Comparison of ENCODE assay signal across 1 cellular context in the genomic region with DNA sequence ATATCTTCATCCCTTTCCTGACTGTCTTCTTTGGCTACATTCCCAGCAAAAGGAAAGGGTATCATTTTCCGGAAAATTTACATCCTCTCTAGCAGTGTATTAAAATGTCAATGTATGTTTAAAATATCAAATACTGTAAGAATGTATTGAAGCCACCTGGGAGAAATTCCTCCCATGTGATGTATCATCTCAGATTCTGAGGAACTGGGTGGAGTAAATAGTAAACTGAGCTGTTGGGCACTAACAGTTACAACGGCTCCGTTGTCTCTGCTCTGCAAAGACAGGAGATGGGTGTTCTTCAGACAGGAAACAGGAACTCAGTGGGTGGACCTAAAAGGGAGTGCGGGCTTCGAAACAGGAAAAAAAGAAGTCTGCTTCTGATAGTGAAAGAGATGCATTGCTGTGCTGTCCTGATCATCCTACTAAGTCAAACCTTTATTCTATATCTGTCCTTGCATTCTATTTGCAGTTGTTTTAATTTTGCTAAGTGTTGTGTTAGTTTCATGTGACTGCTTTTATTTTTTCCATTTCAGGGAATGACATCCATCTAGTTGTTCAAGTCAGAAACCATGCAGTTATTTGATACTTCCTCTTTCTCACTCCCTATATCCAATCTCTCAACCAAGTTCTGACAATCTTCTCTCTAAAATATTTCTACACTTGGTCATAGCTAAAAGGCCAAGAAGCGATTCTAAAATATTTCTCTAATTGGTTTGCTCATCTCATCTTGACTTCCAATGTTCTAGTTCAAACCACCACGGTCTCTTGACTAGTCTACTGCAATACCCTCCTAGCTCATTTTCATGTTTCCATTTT.
TF ChIP-seq lines count a peak whose summit lies in the region.

No MANE protein-coding gene starts in this region.

TF ChIP-seq in K562, 482 proteins besides CTCF, POLR2A, EP300 and RAD21 (continued from another document):
- no peak for TF ChIP-seq ETV5 (CRISPR knock-in tag; IDR thresholded peaks at IDR 0.05; ENCODE audit: low read depth)
- TF ChIP-seq ZNF561 (CRISPR knock-in tag; conservative IDR thresholded peaks at IDR 0.05): no peak
- 0 out of 2 replicates have a peak, but pooled peaks have one; percentile 36 for TF ChIP-seq KAT7 (CRISPR knock-in tag; IDR thresholded peaks at IDR 0.05; ENCODE audit: borderline replicate concordance)
- TF ChIP-seq TOE1 (IDR thresholded peaks at IDR 0.05; ENCODE audit: borderline replicate concordance): no peak
- TF ChIP-seq TOE1 (CRISPR knock-in tag; IDR thresholded peaks at IDR 0.05; ENCODE audit: borderline replicate concordance, low read depth): no peak
- TF ChIP-seq ZNF583 (CRISPR knock-in tag; IDR thresholded peaks at IDR 0.05): no peak
- TF ChIP-seq, protein P1, sequence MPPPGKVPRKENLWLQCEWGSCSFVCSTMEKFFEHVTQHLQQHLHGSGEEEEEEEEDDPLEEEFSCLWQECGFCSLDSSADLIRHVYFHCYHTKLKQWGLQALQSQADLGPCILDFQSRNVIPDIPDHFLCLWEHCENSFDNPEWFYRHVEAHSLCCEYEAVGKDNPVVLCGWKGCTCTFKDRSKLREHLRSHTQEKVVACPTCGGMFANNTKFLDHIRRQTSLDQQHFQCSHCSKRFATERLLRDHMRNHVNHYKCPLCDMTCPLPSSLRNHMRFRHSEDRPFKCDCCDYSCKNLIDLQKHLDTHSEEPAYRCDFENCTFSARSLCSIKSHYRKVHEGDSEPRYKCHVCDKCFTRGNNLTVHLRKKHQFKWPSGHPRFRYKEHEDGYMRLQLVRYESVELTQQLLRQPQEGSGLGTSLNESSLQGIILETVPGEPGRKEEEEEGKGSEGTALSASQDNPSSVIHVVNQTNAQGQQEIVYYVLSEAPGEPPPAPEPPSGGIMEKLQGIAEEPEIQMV (tag; conservative IDR thresholded peaks at IDR 0.05; ENCODE audit: low read depth): no peak
- TF ChIP-seq, protein P2, sequence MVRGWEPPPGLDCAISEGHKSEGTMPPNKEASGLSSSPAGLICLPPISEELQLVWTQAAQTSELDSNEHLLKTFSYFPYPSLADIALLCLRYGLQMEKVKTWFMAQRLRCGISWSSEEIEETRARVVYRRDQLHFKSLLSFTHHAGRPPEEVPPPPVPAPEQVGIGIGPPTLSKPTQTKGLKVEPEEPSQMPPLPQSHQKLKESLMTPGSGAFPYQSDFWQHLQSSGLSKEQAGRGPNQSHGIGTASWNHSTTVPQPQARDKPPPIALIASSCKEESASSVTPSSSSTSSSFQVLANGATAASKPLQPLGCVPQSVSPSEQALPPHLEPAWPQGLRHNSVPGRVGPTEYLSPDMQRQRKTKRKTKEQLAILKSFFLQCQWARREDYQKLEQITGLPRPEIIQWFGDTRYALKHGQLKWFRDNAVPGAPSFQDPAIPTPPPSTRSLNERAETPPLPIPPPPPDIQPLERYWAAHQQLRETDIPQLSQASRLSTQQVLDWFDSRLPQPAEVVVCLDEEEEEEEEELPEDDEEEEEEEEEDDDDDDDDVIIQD (CRISPR knock-in tag; IDR thresholded peaks at IDR 0.05): no peak
- TF ChIP-seq, protein P3, sequence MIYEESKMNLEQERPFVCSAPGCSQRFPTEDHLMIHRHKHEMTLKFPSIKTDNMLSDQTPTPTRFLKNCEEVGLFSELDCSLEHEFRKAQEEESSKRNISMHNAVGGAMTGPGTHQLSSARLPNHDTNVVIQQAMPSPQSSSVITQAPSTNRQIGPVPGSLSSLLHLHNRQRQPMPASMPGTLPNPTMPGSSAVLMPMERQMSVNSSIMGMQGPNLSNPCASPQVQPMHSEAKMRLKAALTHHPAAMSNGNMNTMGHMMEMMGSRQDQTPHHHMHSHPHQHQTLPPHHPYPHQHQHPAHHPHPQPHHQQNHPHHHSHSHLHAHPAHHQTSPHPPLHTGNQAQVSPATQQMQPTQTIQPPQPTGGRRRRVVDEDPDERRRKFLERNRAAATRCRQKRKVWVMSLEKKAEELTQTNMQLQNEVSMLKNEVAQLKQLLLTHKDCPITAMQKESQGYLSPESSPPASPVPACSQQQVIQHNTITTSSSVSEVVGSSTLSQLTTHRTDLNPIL (CRISPR knock-in tag; IDR thresholded peaks at IDR 0.05): no peak
- peak; percentile 27; the same call in 1 of the 2 replicates for TF ChIP-seq PHF8 (IDR thresholded peaks at IDR 0.05; ENCODE audit: borderline replicate concordance, low read length)
- no peak for TF ChIP-seq ZC3H8 (IDR thresholded peaks at IDR 0.05)
- no peak for TF ChIP-seq ZZZ3 (IDR thresholded peaks at IDR 0.05)
- no peak for TF ChIP-seq PRMT5 (CRISPR knock-in tag; IDR thresholded peaks at IDR 0.05)
- TF ChIP-seq PHB (CRISPR knock-in tag; IDR thresholded peaks at IDR 0.05): no peak
- TF ChIP-seq FIP1L1 (IDR thresholded peaks at IDR 0.05; ENCODE audit: low read depth, low read length, poor library complexity, severe bottlenecking): no peak
- TF ChIP-seq ZNF644 (tag; IDR thresholded peaks at IDR 0.05; ENCODE audit: low read depth): peak; percentile 77; the same call in 1 of the 2 replicates
- 0 out of 2 replicates have a peak, but pooled peaks have one; percentile 69 for TF ChIP-seq ZNF175 (CRISPR knock-in tag; IDR thresholded peaks at IDR 0.05; ENCODE audit: low read depth)
- no peak for TF ChIP-seq TBP (optimal IDR thresholded peaks at IDR 0.05; ENCODE audit: low read depth, low read length)
- TF ChIP-seq KLF16 (IDR thresholded peaks at IDR 0.05): no peak
- no peak for TF ChIP-seq CBX1 (IDR thresholded peaks at IDR 0.05; ENCODE audit: low read depth)
- no peak for TF ChIP-seq XRCC5 (IDR thresholded peaks at IDR 0.05; ENCODE audit: low read depth, low read length)
- TF ChIP-seq, protein P4, sequence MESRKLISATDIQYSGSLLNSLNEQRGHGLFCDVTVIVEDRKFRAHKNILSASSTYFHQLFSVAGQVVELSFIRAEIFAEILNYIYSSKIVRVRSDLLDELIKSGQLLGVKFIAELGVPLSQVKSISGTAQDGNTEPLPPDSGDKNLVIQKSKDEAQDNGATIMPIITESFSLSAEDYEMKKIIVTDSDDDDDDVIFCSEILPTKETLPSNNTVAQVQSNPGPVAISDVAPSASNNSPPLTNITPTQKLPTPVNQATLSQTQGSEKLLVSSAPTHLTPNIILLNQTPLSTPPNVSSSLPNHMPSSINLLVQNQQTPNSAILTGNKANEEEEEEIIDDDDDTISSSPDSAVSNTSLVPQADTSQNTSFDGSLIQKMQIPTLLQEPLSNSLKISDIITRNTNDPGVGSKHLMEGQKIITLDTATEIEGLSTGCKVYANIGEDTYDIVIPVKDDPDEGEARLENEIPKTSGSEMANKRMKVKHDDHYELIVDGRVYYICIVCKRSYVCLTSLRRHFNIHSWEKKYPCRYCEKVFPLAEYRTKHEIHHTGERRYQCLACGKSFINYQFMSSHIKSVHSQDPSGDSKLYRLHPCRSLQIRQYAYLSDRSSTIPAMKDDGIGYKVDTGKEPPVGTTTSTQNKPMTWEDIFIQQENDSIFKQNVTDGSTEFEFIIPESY (CRISPR knock-in tag; IDR thresholded peaks at IDR 0.05): no peak
- peak; percentile 44; the same call in 1 of the 2 replicates for TF ChIP-seq ELF4 (CRISPR knock-in tag; IDR thresholded peaks at IDR 0.05)
- TF ChIP-seq, protein P5, sequence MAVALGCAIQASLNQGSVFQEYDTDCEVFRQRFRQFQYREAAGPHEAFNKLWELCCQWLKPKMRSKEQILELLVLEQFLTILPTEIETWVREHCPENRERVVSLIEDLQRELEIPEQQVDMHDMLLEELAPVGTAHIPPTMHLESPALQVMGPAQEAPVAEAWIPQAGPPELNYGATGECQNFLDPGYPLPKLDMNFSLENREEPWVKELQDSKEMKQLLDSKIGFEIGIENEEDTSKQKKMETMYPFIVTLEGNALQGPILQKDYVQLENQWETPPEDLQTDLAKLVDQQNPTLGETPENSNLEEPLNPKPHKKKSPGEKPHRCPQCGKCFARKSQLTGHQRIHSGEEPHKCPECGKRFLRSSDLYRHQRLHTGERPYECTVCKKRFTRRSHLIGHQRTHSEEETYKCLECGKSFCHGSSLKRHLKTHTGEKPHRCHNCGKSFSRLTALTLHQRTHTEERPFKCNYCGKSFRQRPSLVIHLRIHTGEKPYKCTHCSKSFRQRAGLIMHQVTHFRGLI (CRISPR knock-in tag; IDR thresholded peaks at IDR 0.05): peak; percentile 49; the same call in 1 of the 2 replicates
- TF ChIP-seq ZBTB7A (IDR thresholded peaks at IDR 0.05; ENCODE audit: borderline replicate concordance, control insufficient read depth, low read depth, low read length): no peak
- peak; percentile 59; the same call in 1 of the 2 replicates for TF ChIP-seq POLR2H (tag; IDR thresholded peaks at IDR 0.05; ENCODE audit: low read depth)
- no peak for TF ChIP-seq KLF13 (tag; IDR thresholded peaks at IDR 0.05; ENCODE audit: borderline replicate concordance, low read depth)
- no peak for TF ChIP-seq ZNF57 (CRISPR knock-in tag; IDR thresholded peaks at IDR 0.05)
- TF ChIP-seq, protein P6, sequence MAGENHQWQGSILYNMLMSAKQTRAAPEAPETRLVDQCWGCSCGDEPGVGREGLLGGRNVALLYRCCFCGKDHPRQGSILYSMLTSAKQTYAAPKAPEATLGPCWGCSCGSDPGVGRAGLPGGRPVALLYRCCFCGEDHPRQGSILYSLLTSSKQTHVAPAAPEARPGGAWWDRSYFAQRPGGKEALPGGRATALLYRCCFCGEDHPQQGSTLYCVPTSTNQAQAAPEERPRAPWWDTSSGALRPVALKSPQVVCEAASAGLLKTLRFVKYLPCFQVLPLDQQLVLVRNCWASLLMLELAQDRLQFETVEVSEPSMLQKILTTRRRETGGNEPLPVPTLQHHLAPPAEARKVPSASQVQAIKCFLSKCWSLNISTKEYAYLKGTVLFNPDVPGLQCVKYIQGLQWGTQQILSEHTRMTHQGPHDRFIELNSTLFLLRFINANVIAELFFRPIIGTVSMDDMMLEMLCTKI (IDR thresholded peaks at IDR 0.05; ENCODE audit: partially characterized antibody): no peak
- no peak for TF ChIP-seq RBM14 (IDR thresholded peaks at IDR 0.05; ENCODE audit: borderline replicate concordance, insufficient read depth, low read depth, low read length)
- TF ChIP-seq CCAR2 (IDR thresholded peaks at IDR 0.05; ENCODE audit: low read depth, low read length): no peak
- TF ChIP-seq ZNF217 (CRISPR knock-in tag; IDR thresholded peaks at IDR 0.05): no peak
- TF ChIP-seq MXI1 (IDR thresholded peaks at IDR 0.05; ENCODE audit: low read depth, low read length): no peak
- TF ChIP-seq SRSF3 (IDR thresholded peaks at IDR 0.05; ENCODE audit: insufficient read depth, low read length): no peak
- no peak for TF ChIP-seq TCF3 (CRISPR knock-in tag; IDR thresholded peaks at IDR 0.05)
- no peak for TF ChIP-seq FOXJ2 (tag; IDR thresholded peaks at IDR 0.05)
- no peak for TF ChIP-seq NUFIP1 (IDR thresholded peaks at IDR 0.05; ENCODE audit: partially characterized antibody)
- no peak for TF ChIP-seq ZNF184 (CRISPR knock-in tag; IDR thresholded peaks at IDR 0.05)
- no peak for TF ChIP-seq ARID2 (IDR thresholded peaks at IDR 0.05)
- TF ChIP-seq, protein P7, sequence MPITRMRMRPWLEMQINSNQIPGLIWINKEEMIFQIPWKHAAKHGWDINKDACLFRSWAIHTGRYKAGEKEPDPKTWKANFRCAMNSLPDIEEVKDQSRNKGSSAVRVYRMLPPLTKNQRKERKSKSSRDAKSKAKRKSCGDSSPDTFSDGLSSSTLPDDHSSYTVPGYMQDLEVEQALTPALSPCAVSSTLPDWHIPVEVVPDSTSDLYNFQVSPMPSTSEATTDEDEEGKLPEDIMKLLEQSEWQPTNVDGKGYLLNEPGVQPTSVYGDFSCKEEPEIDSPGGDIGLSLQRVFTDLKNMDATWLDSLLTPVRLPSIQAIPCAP (CRISPR knock-in tag; IDR thresholded peaks at IDR 0.05; ENCODE audit: borderline replicate concordance): no peak
- TF ChIP-seq HDAC6 (IDR thresholded peaks at IDR 0.05; ENCODE audit: low read depth, low read length): no peak
- TF ChIP-seq, protein P8, sequence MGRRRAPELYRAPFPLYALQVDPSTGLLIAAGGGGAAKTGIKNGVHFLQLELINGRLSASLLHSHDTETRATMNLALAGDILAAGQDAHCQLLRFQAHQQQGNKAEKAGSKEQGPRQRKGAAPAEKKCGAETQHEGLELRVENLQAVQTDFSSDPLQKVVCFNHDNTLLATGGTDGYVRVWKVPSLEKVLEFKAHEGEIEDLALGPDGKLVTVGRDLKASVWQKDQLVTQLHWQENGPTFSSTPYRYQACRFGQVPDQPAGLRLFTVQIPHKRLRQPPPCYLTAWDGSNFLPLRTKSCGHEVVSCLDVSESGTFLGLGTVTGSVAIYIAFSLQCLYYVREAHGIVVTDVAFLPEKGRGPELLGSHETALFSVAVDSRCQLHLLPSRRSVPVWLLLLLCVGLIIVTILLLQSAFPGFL (CRISPR knock-in tag; IDR thresholded peaks at IDR 0.05): no peak
- TF ChIP-seq ADNP (tag; IDR thresholded peaks at IDR 0.05): no peak
- TF ChIP-seq MCM3 (IDR thresholded peaks at IDR 0.05): no peak
- TF ChIP-seq ZNF224 (CRISPR knock-in tag; IDR thresholded peaks at IDR 0.05): no peak
TF ChIP-seq in K562: peak in this region for 56.
